Comparison of ENCODE assay signal across 1 cellular context in genomic region chr7:90180011-90180585, GRCh38.
TF ChIP-seq lines count a peak whose summit lies in the region.

No MANE protein-coding gene starts in this region.

TF ChIP-seq in SK-N-SH, 30 proteins besides CTCF, POLR2A, EP300 and RAD21 (continued from another document):
- peak; percentile 48 for TF ChIP-seq PBX3 (IDR thresholded peaks at IDR 0.05)
- peak; percentile 14; the same call in 1 of the 2 replicates for TF ChIP-seq POLR2AphosphoS5 (IDR thresholded peaks at IDR 0.05; ENCODE audit: low read depth, low read length)
- peak; percentile 23; the same call in 1 of the 2 replicates for TF ChIP-seq TEAD4 (IDR thresholded peaks at IDR 0.05; ENCODE audit: borderline replicate concordance, insufficient read depth)
- TF ChIP-seq RXRA (IDR thresholded peaks at IDR 0.05; ENCODE audit: borderline replicate concordance, low read depth) = 0 out of 2 replicates have a peak, but pooled peaks have one; percentile 17
- TF ChIP-seq JUND (IDR thresholded peaks at IDR 0.05) = peak; percentile 35; the same call in 1 of the 2 replicates
- 0 out of 2 replicates have a peak, but pooled peaks have one; percentile 2 for TF ChIP-seq ELF1 (IDR thresholded peaks at IDR 0.05)
- TF ChIP-seq TCF12 (IDR thresholded peaks at IDR 0.05) = peak; percentile 49
